9 cellular contexts compared by ENCODE assay signal in the genomic region with DNA sequence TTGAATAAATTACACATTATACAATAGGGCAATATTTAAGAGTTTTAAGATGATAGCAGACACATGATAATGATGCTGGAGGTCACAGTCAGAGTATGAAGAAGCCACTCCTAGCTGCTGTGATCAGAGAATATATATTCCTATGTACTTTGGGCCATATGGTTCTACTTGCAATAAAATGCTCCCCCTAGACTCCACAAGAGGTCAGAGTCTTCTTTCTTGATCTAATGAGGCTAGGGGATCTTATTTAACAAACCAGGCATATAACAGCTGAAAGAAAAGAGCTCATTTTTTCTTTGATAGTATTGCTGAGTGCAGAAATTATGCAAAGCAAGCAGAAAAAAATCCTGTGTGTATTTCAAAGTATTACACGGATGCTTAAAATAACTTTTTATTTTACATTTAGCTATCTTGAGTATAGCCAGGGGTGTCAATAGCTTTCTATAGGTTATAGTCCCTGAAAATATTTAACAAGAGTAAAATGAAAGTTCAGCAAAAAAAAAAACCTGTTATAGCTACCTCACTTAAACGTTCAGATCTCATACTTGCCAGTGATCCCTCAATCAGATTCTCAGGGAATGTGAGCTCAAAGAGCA.
DNase-seq lines count a peak whose midpoint lies in the region; ATAC-seq and TF ChIP-seq lines count a peak whose summit lies in the region.
"Had no signal": no experiment of that assay in that cellular context is flagged by ENCODE, and none has a peak within 500 bp of the region (broad histone marks: within the 10 kb centered on the region; RNA-seq: fewer than 3 reads in every experiment).

No MANE protein-coding gene starts in this region.

- POLR2A ChIA-PET in CD4-positive, alpha-beta T cell (lab: Charles Lee): no interaction called here

- H3K27ac Mint-ChIP-seq in CD4-positive, alpha-beta T cell: no peak overlapping the region
- H3K27ac Mint-ChIP-seq: activated CD4-positive, alpha-beta T cell treated with anti-CD3 and anti-CD28 coated beads, Interleukin-2, amount 10 ng/mL, durations not matched to agents 7 days and 5 days had no signal

- peaks cover 2% of the 10 kb centered on the region for H3K9me3 Mint-ChIP-seq in CD4-positive, alpha-beta T cell

- no peak overlapping the region for H3K27ac ChIP-seq in CD4-positive, alpha-beta T cell (ENCODE audit: low read depth, low read length)

- H3K27me3 Mint-ChIP-seq in CD4-positive, alpha-beta T cell: no peaks in the 10 kb centered on the region
- H3K27me3 Mint-ChIP-seq: activated CD4-positive, alpha-beta T cell treated with anti-CD3 and anti-CD28 coated beads, Interleukin-2, amount 10 ng/mL, durations not matched to agents 7 days and 5 days had no signal

- intact Hi-C loops in CD4-positive, alpha-beta T cell (cut with DNase I, micrococcal nuclease): no loop called here

- no peak for TF ChIP-seq CTCF in CD4-positive, alpha-beta T cell (IDR thresholded peaks at IDR 0.05)

- H3K27me3 ChIP-seq in CD4-positive, alpha-beta T cell (ENCODE audit: control insufficient read depth, insufficient read depth, low read length): no peaks in the 10 kb centered on the region

- ATAC-seq in CD4-positive, alpha-beta T cell (ENCODE audit: poor library complexity): no peak

- no peaks in the 10 kb centered on the region for H3K9me3 ChIP-seq in CD4-positive, alpha-beta T cell (ENCODE audit: control insufficient read depth, low read length)

- H3K4me3 Mint-ChIP-seq in CD4-positive, alpha-beta T cell: no peak overlapping the region
- H3K4me3 Mint-ChIP-seq: activated CD4-positive, alpha-beta T cell treated with anti-CD3 and anti-CD28 coated beads, Interleukin-2, amount 10 ng/mL, durations not matched to agents 7 days and 5 days had no signal

- H3K4me1 Mint-ChIP-seq in CD4-positive, alpha-beta T cell (ENCODE audit: low read depth): no peaks in the 10 kb centered on the region
- H3K4me1 Mint-ChIP-seq: activated CD4-positive, alpha-beta T cell treated with anti-CD3 and anti-CD28 coated beads, Interleukin-2, amount 10 ng/mL, durations not matched to agents 7 days and 5 days had no signal

- H3K36me3 Mint-ChIP-seq in CD4-positive, alpha-beta T cell (ENCODE audit: low read depth): no peaks in the 10 kb centered on the region

- peak; percentile 74 for DNase-seq in DMS 273 (lab: John Stamatoyannopoulos, UW; ENCODE audit: unreplicated experiment)
- DNase-seq in Kasumi-1 (lab: John Stamatoyannopoulos, UW): peak; percentile 39 to 43
- peak; percentile 28 for DNase-seq in astrocyte of the hippocampus (ENCODE audit: low read depth, low spot score)
- DNase-seq in myocyte (ENCODE audit: low read depth): peak; percentile 35
- DNase-seq in activated CD8-positive, alpha-beta memory T cell treated with anti-CD3 and anti-CD28 coated beads, Interleukin-2, amount 50 U/mL, for 48 hours: no peak
- DNase-seq in CD4-positive, alpha-beta T cell: no peak
- DNase-seq in RKO (ENCODE audit: low spot score): no peak
- DNase-seq: activated CD4-positive, alpha-beta T cell treated with anti-CD3 and anti-CD28 coated beads, Interleukin-2, amount 10 ng/mL, durations not matched to agents 7 days and 5 days; SHP77 had no signal

- CTCF ChIA-PET in CD4-positive, alpha-beta T cell (lab: Charles Lee): interaction anchor here (0.7 kb wide), 1 partner anchor 248 kb away, joined by 3 read pairs; no protein-coding TSS in a partner anchor

Comparison
In these comparisons a context has a peak if more than half of its experiments do, and no peak if none do; other contexts are left out.
1. DNase-seq: peak in DMS 273 (single experiment), Kasumi-1 (2 of 2), astrocyte of the hippocampus (single experiment) and myocyte (single experiment); none in activated CD8-positive, alpha-beta memory T cell treated with anti-CD3 and anti-CD28 coated beads, Interleukin-2, amount 50 U/mL, for 48 hours (single experiment), CD4-positive, alpha-beta T cell (0 of 10) and RKO (single experiment).